Comparison of ENCODE assay signal across 1 cellular context in genomic region chr10:122176232-122176865, GRCh38.
TF ChIP-seq lines count a peak whose summit lies in the region.

No MANE protein-coding gene starts in this region.

TF ChIP-seq in HepG2, 621 proteins besides CTCF, POLR2A, EP300 and RAD21 (continued from another document and continues in another):
- TF ChIP-seq MIXL1 (CRISPR knock-in tag; IDR thresholded peaks at IDR 0.05), result peak; percentile 49; the same call in 1 of the 2 replicates
- peak; percentile 29; the same call in 1 of the 2 replicates for TF ChIP-seq FOXK1 (CRISPR knock-in tag; IDR thresholded peaks at IDR 0.05; ENCODE audit: borderline replicate concordance, low read depth)
- TF ChIP-seq, protein P1, sequence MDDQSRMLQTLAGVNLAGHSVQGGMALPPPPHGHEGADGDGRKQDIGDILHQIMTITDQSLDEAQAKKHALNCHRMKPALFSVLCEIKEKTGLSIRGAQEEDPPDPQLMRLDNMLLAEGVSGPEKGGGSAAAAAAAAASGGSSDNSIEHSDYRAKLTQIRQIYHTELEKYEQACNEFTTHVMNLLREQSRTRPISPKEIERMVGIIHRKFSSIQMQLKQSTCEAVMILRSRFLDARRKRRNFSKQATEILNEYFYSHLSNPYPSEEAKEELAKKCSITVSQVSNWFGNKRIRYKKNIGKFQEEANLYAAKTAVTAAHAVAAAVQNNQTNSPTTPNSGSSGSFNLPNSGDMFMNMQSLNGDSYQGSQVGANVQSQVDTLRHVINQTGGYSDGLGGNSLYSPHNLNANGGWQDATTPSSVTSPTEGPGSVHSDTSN (CRISPR knock-in tag; IDR thresholded peaks at IDR 0.05; ENCODE audit: borderline replicate concordance), result no peak
- TF ChIP-seq ZNF724P (CRISPR knock-in tag; IDR thresholded peaks at IDR 0.05; ENCODE audit: borderline replicate concordance), result no peak
- no peak for TF ChIP-seq ZNF710 (CRISPR knock-in tag; IDR thresholded peaks at IDR 0.05; ENCODE audit: borderline replicate concordance)
- TF ChIP-seq, protein P2, sequence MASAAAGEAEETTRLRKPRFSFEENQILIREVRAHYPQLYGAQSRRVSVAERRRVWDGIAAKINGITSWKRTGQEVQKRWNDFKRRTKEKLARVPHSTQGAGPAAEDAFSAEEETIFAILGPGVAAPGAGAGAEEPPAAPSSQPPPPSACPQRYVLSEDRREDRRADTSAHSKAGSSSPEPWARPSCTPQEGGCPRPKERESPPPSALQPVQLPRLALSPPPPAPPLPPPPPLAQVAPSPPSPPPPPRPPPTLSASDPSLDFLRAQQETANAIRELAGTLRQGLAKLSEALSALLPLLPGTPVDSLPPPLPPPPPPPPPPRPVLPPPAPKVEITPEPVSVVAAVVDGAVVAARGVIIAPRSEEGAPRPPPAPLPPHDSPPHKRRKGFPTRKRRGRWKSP (CRISPR knock-in tag; IDR thresholded peaks at IDR 0.05), result no peak
- TF ChIP-seq JUNB (CRISPR knock-in tag; IDR thresholded peaks at IDR 0.05; ENCODE audit: borderline replicate concordance), result no peak
- TF ChIP-seq PATZ1 (CRISPR knock-in tag; IDR thresholded peaks at IDR 0.05), result peak; percentile 33; the same call in 1 of the 2 replicates
- TF ChIP-seq ZNF609 (CRISPR knock-in tag; IDR thresholded peaks at IDR 0.05; ENCODE audit: borderline replicate concordance), result no peak
- TF ChIP-seq ZNF451 (CRISPR knock-in tag; IDR thresholded peaks at IDR 0.05), result no peak
- TF ChIP-seq, protein P3, sequence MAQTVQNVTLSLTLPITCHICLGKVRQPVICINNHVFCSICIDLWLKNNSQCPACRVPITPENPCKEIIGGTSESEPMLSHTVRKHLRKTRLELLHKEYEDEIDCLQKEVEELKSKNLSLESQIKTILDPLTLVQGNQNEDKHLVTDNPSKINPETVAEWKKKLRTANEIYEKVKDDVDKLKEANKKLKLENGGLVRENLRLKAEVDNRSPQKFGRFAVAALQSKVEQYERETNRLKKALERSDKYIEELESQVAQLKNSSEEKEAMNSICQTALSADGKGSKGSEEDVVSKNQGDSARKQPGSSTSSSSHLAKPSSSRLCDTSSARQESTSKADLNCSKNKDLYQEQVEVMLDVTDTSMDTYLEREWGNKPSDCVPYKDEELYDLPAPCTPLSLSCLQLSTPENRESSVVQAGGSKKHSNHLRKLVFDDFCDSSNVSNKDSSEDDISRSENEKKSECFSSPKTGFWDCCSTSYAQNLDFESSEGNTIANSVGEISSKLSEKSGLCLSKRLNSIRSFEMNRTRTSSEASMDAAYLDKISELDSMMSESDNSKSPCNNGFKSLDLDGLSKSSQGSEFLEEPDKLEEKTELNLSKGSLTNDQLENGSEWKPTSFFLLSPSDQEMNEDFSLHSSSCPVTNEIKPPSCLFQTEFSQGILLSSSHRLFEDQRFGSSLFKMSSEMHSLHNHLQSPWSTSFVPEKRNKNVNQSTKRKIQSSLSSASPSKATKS (CRISPR knock-in tag; IDR thresholded peaks at IDR 0.05), result no peak
- no peak for TF ChIP-seq ZMYM3 (CRISPR knock-in tag; IDR thresholded peaks at IDR 0.05)
- no peak for TF ChIP-seq CBX5 (CRISPR knock-in tag; IDR thresholded peaks at IDR 0.05; ENCODE audit: borderline replicate concordance)
- no peak for TF ChIP-seq PHF5A (CRISPR knock-in tag; IDR thresholded peaks at IDR 0.05; ENCODE audit: low read depth, unreplicated experiment)
- no peak for TF ChIP-seq KDM5B (CRISPR knock-in tag; IDR thresholded peaks at IDR 0.05; ENCODE audit: borderline replicate concordance)
- 0 out of 2 replicates have a peak, but pooled peaks have one; percentile 22 for TF ChIP-seq POGZ (CRISPR knock-in tag; IDR thresholded peaks at IDR 0.05)
- no peak for TF ChIP-seq KLF15 (CRISPR knock-in tag; IDR thresholded peaks at IDR 0.05; ENCODE audit: borderline replicate concordance)
- no peak for TF ChIP-seq PHB2 (IDR thresholded peaks at IDR 0.05; ENCODE audit: partially characterized antibody)
- no peak for TF ChIP-seq ZNF350 (CRISPR knock-in tag; IDR thresholded peaks at IDR 0.05; ENCODE audit: borderline replicate concordance, low read depth)
- peak; percentile 19; the same call in 1 of the 2 replicates for TF ChIP-seq ETV5 (CRISPR knock-in tag; IDR thresholded peaks at IDR 0.05; ENCODE audit: borderline replicate concordance)
- TF ChIP-seq GTF3A (CRISPR knock-in tag; conservative IDR thresholded peaks at IDR 0.05), result no peak
- TF ChIP-seq MTF2 (CRISPR knock-in tag; IDR thresholded peaks at IDR 0.05; ENCODE audit: borderline replicate concordance), result no peak
- TF ChIP-seq, protein P4, sequence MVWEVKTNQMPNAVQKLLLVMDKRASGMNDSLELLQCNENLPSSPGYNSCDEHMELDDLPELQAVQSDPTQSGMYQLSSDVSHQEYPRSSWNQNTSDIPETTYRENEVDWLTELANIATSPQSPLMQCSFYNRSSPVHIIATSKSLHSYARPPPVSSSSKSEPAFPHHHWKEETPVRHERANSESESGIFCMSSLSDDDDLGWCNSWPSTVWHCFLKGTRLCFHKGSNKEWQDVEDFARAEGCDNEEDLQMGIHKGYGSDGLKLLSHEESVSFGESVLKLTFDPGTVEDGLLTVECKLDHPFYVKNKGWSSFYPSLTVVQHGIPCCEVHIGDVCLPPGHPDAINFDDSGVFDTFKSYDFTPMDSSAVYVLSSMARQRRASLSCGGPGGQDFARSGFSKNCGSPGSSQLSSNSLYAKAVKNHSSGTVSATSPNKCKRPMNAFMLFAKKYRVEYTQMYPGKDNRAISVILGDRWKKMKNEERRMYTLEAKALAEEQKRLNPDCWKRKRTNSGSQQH (CRISPR knock-in tag; IDR thresholded peaks at IDR 0.05; ENCODE audit: low read depth), result no peak
- no peak for TF ChIP-seq XRCC5 (optimal IDR thresholded peaks at IDR 0.05; ENCODE audit: low read length)
- TF ChIP-seq ZFP90 (CRISPR knock-in tag; IDR thresholded peaks at IDR 0.05; ENCODE audit: borderline replicate concordance), result no peak
- no peak for TF ChIP-seq SATB2 (CRISPR knock-in tag; IDR thresholded peaks at IDR 0.05)
- no peak for TF ChIP-seq HOXA5 (CRISPR knock-in tag; IDR thresholded peaks at IDR 0.05)
- no peak for TF ChIP-seq ZNF83 (CRISPR knock-in tag; IDR thresholded peaks at IDR 0.05; ENCODE audit: borderline replicate concordance)
- no peak for TF ChIP-seq ZNF224 (CRISPR knock-in tag; IDR thresholded peaks at IDR 0.05)
- TF ChIP-seq FOXA1 (IDR thresholded peaks at IDR 0.05), result no peak
- TF ChIP-seq FOXA1 (CRISPR knock-in tag; IDR thresholded peaks at IDR 0.05), result peak; percentile 62
- TF ChIP-seq ZNF572 (CRISPR knock-in tag; IDR thresholded peaks at IDR 0.05), result no peak
- no peak for TF ChIP-seq TERF1 (CRISPR knock-in tag; IDR thresholded peaks at IDR 0.05)
- no peak for TF ChIP-seq ZNF782 (CRISPR knock-in tag; IDR thresholded peaks at IDR 0.05; ENCODE audit: borderline replicate concordance)
- no peak for TF ChIP-seq ZNF281 (CRISPR knock-in tag; IDR thresholded peaks at IDR 0.05; ENCODE audit: borderline replicate concordance)
- no peak for TF ChIP-seq ZSCAN29 (CRISPR knock-in tag; conservative IDR thresholded peaks at IDR 0.05)
- TF ChIP-seq TGIF2 (CRISPR knock-in tag; IDR thresholded peaks at IDR 0.05), result 0 out of 2 replicates have a peak, but pooled peaks have one; percentile 42
- TF ChIP-seq TFDP1 (CRISPR knock-in tag; IDR thresholded peaks at IDR 0.05; ENCODE audit: borderline replicate concordance), result no peak
- no peak for TF ChIP-seq FOXC1 (CRISPR knock-in tag; IDR thresholded peaks at IDR 0.05; ENCODE audit: borderline replicate concordance)
- no peak for TF ChIP-seq SMARCE1 (IDR thresholded peaks at IDR 0.05; ENCODE audit: borderline replicate concordance)
